1 cellular context compared by ENCODE assay signal in genomic region chr1:12620142-12620865, GRCh38.
TF ChIP-seq lines count a peak whose summit lies in the region.

No MANE protein-coding gene starts in this region.

TF ChIP-seq in K562, 482 proteins besides CTCF, POLR2A, EP300 and RAD21 (continued from another document):
- TF ChIP-seq, protein P1, sequence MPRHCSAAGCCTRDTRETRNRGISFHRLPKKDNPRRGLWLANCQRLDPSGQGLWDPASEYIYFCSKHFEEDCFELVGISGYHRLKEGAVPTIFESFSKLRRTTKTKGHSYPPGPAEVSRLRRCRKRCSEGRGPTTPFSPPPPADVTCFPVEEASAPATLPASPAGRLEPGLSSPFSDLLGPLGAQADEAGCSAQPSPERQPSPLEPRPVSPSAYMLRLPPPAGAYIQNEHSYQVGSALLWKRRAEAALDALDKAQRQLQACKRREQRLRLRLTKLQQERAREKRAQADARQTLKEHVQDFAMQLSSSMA (CRISPR knock-in tag; IDR thresholded peaks at IDR 0.05), result 0 out of 2 replicates have a peak, but pooled peaks have one; percentile 30
- TF ChIP-seq TFAP4 (CRISPR knock-in tag; IDR thresholded peaks at IDR 0.05; ENCODE audit: borderline replicate concordance) (peak; percentile 8; the same call in 1 of the 2 replicates), SIN3A (IDR thresholded peaks at IDR 0.05; ENCODE audit: borderline replicate concordance in 2 of 2, control insufficient read depth in 1 of 2, low read depth in 2 of 2, low read length in 2 of 2) (peak in 1 of 2 experiments; percentile 10; a peak in 1 of 4 replicates), NEUROD1 (IDR thresholded peaks at IDR 0.05; ENCODE audit: borderline replicate concordance, low read depth, low read length, partially characterized antibody) (peak; percentile 5), POLR2AphosphoS5 (IDR thresholded peaks at IDR 0.05; ENCODE audit: control insufficient read depth, insufficient read depth, low read depth, low read length) (peak; percentile 7; the same call in 1 of the 2 replicates), XRCC5 (IDR thresholded peaks at IDR 0.05; ENCODE audit: low read depth, low read length) (no peak), KLF16 (IDR thresholded peaks at IDR 0.05) (no peak), FOXM1 (IDR thresholded peaks at IDR 0.05; ENCODE audit: low read depth) (no peak), FOXM1 (CRISPR knock-in tag; IDR thresholded peaks at IDR 0.05; ENCODE audit: low read depth) (peak; percentile 46; the same call in 1 of the 2 replicates), NRF1 (conservative IDR thresholded peaks at IDR 0.05 in 1 of 2, IDR thresholded peaks at IDR 0.05 in 1 of 2) (peak in 1 of 2 experiments; percentile 19; a peak in 1 of 4 replicates), GABPB1 (CRISPR knock-in tag; IDR thresholded peaks at IDR 0.05) (peak; percentile 11; the same call in 1 of the 2 replicates), AFF1 (IDR thresholded peaks at IDR 0.05; ENCODE audit: low read depth in 1 of 2, partially characterized antibody in 2 of 2) (peak in 1 of 2 experiments; percentile 24), USF1 (CRISPR knock-in tag; IDR thresholded peaks at IDR 0.05) (no peak), ELF4 (CRISPR knock-in tag; IDR thresholded peaks at IDR 0.05) (0 out of 2 replicates have a peak, but pooled peaks have one; percentile 0)
- TF ChIP-seq, protein P2, sequence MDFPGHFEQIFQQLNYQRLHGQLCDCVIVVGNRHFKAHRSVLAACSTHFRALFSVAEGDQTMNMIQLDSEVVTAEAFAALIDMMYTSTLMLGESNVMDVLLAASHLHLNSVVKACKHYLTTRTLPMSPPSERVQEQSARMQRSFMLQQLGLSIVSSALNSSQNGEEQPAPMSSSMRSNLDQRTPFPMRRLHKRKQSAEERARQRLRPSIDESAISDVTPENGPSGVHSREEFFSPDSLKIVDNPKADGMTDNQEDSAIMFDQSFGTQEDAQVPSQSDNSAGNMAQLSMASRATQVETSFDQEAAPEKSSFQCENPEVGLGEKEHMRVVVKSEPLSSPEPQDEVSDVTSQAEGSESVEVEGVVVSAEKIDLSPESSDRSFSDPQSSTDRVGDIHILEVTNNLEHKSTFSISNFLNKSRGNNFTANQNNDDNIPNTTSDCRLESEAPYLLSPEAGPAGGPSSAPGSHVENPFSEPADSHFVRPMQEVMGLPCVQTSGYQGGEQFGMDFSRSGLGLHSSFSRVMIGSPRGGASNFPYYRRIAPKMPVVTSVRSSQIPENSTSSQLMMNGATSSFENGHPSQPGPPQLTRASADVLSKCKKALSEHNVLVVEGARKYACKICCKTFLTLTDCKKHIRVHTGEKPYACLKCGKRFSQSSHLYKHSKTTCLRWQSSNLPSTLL (IDR thresholded peaks at IDR 0.05), result 0 out of 2 replicates have a peak, but pooled peaks have one; percentile 4
